ENCODE assay signal across 19 cellular contexts in the genomic region with DNA sequence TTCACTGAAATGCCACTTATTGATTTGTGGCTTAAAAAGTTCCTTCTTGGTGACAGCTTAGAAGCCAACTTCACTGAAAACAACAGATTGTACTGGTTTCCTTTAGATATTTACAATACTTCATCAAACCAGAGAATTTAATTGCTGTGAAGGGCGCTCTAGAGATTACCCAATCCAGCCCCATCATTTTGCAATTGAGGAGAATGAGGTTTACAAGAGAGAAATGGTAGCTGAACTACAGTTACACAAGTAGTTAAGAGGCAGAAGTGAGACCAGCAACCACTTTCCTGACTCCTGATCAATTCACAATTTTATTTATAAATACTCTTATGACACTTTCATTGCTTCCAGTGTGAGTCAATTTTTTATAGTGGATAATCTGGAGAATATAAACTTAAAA.
"Had no signal": no experiment of that assay in that cellular context is flagged by ENCODE, and none has a peak within 500 bp of the region (broad histone marks: within the 10 kb centered on the region; RNA-seq: fewer than 3 reads in every experiment).

No MANE protein-coding gene starts in this region.

- ATAC-seq: mucosa of descending colon; naive thymus-derived CD4-positive, alpha-beta T cell; pancreas; stimulated activated memory B cell treated with anti-CD40 and anti-IgM and Interleukin-4, amounts not matched to agents 10 μg/mL and 1 μg/mL and 100 μg/mL, for 72 hours had no signal

- H3K4me3 Mint-ChIP-seq: activated CD4-positive, alpha-beta T cell treated with anti-CD3 and anti-CD28 coated beads, Interleukin-2, amount 10 ng/mL, durations not matched to agents 24 days and 14 days; activated naive CD8-positive, alpha-beta T cell treated with anti-CD3 and anti-CD28 coated beads, Interleukin-2, amount 10 ng/mL, durations not matched to agents 7 days and 5 days; dendritic cell treated with granulocyte-macrophage colony-stimulating factor and Interleukin-4, amounts not matched to agents 40 ng/mL and 50 ng/mL, for 4 days; memory B cell; naive thymus-derived CD4-positive, alpha-beta T cell; stimulated activated memory B cell treated with anti-CD40 and anti-IgM and Interleukin-4, amounts not matched to agents 10 μg/mL and 1 μg/mL and 100 μg/mL, for 72 hours had no signal

- H3K27me3 ChIP-seq: brain microvascular endothelial cell, hepatocyte, pancreas, tibial nerve, vagina had no signal

- H3K36me3 Mint-ChIP-seq: activated naive CD8-positive, alpha-beta T cell treated with anti-CD3 and anti-CD28 coated beads, Interleukin-2, amount 10 ng/mL, durations not matched to agents 7 days and 5 days had no signal

- DNase-seq: activated CD4-positive, alpha-beta T cell treated with anti-CD3 and anti-CD28 coated beads, Interleukin-2, amount 10 ng/mL, durations not matched to agents 24 days and 14 days; activated CD4-positive, CD25-positive, alpha-beta regulatory T cell; activated CD8-positive, alpha-beta memory T cell treated with anti-CD3 and anti-CD28 coated beads for 24 hours; activated naive CD4-positive, alpha-beta T cell; activated naive CD8-positive, alpha-beta T cell treated with anti-CD3 and anti-CD28 coated beads, Interleukin-2, amount 10 ng/mL, durations not matched to agents 7 days and 5 days; anterior cingulate cortex; brain microvascular endothelial cell; effector memory CD4-positive, alpha-beta T cell; left ventricle myocardium inferior; mucosa of descending colon; naive thymus-derived CD4-positive, alpha-beta T cell; pancreas; substantia nigra had no signal

- H3K27ac ChIP-seq: brain microvascular endothelial cell, hepatocyte, left ventricle myocardium inferior, pancreas, tibial nerve, vagina had no signal

- H3K4me3 ChIP-seq: hepatocyte, left ventricle myocardium inferior, mucosa of descending colon, pancreas, tibial nerve, vagina had no signal

- H3K9me3 ChIP-seq: mucosa of descending colon, pancreas, vagina had no signal

- H3K27ac Mint-ChIP-seq: activated CD4-positive, alpha-beta T cell treated with anti-CD3 and anti-CD28 coated beads, Interleukin-2, amount 10 ng/mL, durations not matched to agents 24 days and 14 days; activated naive CD8-positive, alpha-beta T cell treated with anti-CD3 and anti-CD28 coated beads, Interleukin-2, amount 10 ng/mL, durations not matched to agents 7 days and 5 days; dendritic cell treated with granulocyte-macrophage colony-stimulating factor and Interleukin-4, amounts not matched to agents 40 ng/mL and 50 ng/mL, for 4 days; memory B cell; naive thymus-derived CD4-positive, alpha-beta T cell; stimulated activated memory B cell treated with anti-CD40 and anti-IgM and Interleukin-4, amounts not matched to agents 10 μg/mL and 1 μg/mL and 100 μg/mL, for 72 hours had no signal

- H3K4me1 Mint-ChIP-seq: activated CD4-positive, alpha-beta T cell treated with anti-CD3 and anti-CD28 coated beads, Interleukin-2, amount 10 ng/mL, durations not matched to agents 24 days and 14 days; activated naive CD8-positive, alpha-beta T cell treated with anti-CD3 and anti-CD28 coated beads, Interleukin-2, amount 10 ng/mL, durations not matched to agents 7 days and 5 days; memory B cell; naive thymus-derived CD4-positive, alpha-beta T cell; stimulated activated memory B cell treated with anti-CD40 and anti-IgM and Interleukin-4, amounts not matched to agents 10 μg/mL and 1 μg/mL and 100 μg/mL, for 72 hours had no signal

- H3K36me3 ChIP-seq: brain microvascular endothelial cell, left ventricle myocardium inferior, pancreas, tibial nerve, vagina had no signal
